ENCODE assay signal across 8 cellular contexts in genomic region chr2:172734711-172735645, GRCh38. TPM values are rescaled to one million over a fixed set of nuclear protein-coding genes. Genes with fewer than 3 reads are reported as not detected.
A peak's percentile ranks its signal among the peaks of the same experiment; 100 is the strongest.
DNase-seq lines count a peak whose midpoint lies in the region; ATAC-seq and TF ChIP-seq lines count a peak whose summit lies in the region.

No MANE protein-coding gene starts in this region.

- no peak for TF ChIP-seq CTCF in AG10803 (conservative IDR thresholded peaks at IDR 0.05; ENCODE audit: low read length)
- TF ChIP-seq CTCF in choroid plexus epithelial cell (conservative IDR thresholded peaks at IDR 0.05; ENCODE audit: low read depth, low read length) = no peak
- TF ChIP-seq CTCF in neural cell (IDR thresholded peaks at IDR 0.05; ENCODE audit: poor library complexity, severe bottlenecking) = no peak

- H3K27me3 ChIP-seq in neural cell (ENCODE audit: insufficient read depth, low read depth, low read length) = peaks cover 35% of the 10 kb centered on the region

- no peaks in the 10 kb centered on the region for H3K36me3 ChIP-seq in neural cell (ENCODE audit: insufficient read depth, low read length)

- no peaks in the 10 kb centered on the region for H4K20me1 ChIP-seq in neural cell (ENCODE audit: insufficient read depth)

- H3K27ac ChIP-seq in neural cell (ENCODE audit: low read length) = no peak overlapping the region

- DNase-seq in AG10803 (ENCODE audit: low read depth) (peak; percentile 23), choroid plexus epithelial cell (ENCODE audit: low read depth) (no peak), cerebellar nuclear complex (lab: John Stamatoyannopoulos, UW) (no peak), kidney glomerular epithelial cell (lab: John Stamatoyannopoulos, UW) (no peak)
- DNase-seq in Jurkat, Clone E6-1 (ENCODE audit: low read depth, low spot score) = no peak

- H2AFZ ChIP-seq in neural cell (ENCODE audit: low read depth, low read length) = no peak overlapping the region

- ATAC-seq in GM21825 (IDR thresholded peaks at IDR 0.05; ENCODE audit: unreplicated experiment) = no peak
- ATAC-seq in GM21367 (IDR thresholded peaks at IDR 0.05; ENCODE audit: unreplicated experiment) = no peak

- no peaks in the 10 kb centered on the region for H3F3A ChIP-seq in neural cell (ENCODE audit: insufficient read depth, low read length, poor library complexity, severe bottlenecking)

- TF ChIP-seq EP300 in neural cell (conservative IDR thresholded peaks at IDR 0.05; ENCODE audit: poor library complexity, severe bottlenecking) = no peak

- no peaks in the 10 kb centered on the region for H3K9me3 ChIP-seq in neural cell (ENCODE audit: low read length)

- no peaks in the 10 kb centered on the region for H3K79me2 ChIP-seq in neural cell (replicated peaks; ENCODE audit: insufficient read depth, low read length)

- peak overlapping the region; percentile 63 for H3K9ac ChIP-seq in neural cell (ENCODE audit: low read length)

- H3K4me2 ChIP-seq in neural cell (ENCODE audit: low read length) = no peak overlapping the region

- no peaks in the 10 kb centered on the region for H3K9me2 ChIP-seq in neural cell (ENCODE audit: insufficient read depth, low read length)

- TF ChIP-seq RAD21 in neural cell (conservative IDR thresholded peaks at IDR 0.05) = no peak

- H3K4me3 ChIP-seq in AG10803 (ENCODE audit: low read length) = 0 out of 2 replicates have a peak overlapping the region, but pooled peaks have one; percentile 3
- peak overlapping the region; percentile 31 for H3K4me3 ChIP-seq in Jurkat, Clone E6-1 (ENCODE audit: low read length)
- H3K4me3 ChIP-seq in choroid plexus epithelial cell (ENCODE audit: low read depth, low read length) = peak overlapping the region; percentile 36
- H3K4me3 ChIP-seq in neural cell (ENCODE audit: low read length) = peak overlapping the region; percentile 63

TF ChIP-seq in neural cell, 6 proteins besides CTCF, POLR2A, EP300 and RAD21:
- TF ChIP-seq TAF1 (IDR thresholded peaks at IDR 0.05; ENCODE audit: low read depth) = no peak
- TF ChIP-seq POLR2AphosphoS5 (IDR thresholded peaks at IDR 0.05) = no peak
- no peak for TF ChIP-seq MXI1 (conservative IDR thresholded peaks at IDR 0.05; ENCODE audit: poor library complexity, severe bottlenecking)
- TF ChIP-seq, protein P1, sequence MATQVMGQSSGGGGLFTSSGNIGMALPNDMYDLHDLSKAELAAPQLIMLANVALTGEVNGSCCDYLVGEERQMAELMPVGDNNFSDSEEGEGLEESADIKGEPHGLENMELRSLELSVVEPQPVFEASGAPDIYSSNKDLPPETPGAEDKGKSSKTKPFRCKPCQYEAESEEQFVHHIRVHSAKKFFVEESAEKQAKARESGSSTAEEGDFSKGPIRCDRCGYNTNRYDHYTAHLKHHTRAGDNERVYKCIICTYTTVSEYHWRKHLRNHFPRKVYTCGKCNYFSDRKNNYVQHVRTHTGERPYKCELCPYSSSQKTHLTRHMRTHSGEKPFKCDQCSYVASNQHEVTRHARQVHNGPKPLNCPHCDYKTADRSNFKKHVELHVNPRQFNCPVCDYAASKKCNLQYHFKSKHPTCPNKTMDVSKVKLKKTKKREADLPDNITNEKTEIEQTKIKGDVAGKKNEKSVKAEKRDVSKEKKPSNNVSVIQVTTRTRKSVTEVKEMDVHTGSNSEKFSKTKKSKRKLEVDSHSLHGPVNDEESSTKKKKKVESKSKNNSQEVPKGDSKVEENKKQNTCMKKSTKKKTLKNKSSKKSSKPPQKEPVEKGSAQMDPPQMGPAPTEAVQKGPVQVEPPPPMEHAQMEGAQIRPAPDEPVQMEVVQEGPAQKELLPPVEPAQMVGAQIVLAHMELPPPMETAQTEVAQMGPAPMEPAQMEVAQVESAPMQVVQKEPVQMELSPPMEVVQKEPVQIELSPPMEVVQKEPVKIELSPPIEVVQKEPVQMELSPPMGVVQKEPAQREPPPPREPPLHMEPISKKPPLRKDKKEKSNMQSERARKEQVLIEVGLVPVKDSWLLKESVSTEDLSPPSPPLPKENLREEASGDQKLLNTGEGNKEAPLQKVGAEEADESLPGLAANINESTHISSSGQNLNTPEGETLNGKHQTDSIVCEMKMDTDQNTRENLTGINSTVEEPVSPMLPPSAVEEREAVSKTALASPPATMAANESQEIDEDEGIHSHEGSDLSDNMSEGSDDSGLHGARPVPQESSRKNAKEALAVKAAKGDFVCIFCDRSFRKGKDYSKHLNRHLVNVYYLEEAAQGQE (IDR thresholded peaks at IDR 0.05; ENCODE audit: borderline replicate concordance) = no peak
- no peak for TF ChIP-seq SMC3 (conservative IDR thresholded peaks at IDR 0.05; ENCODE audit: poor library complexity)
- no peak for TF ChIP-seq EZH2 (IDR thresholded peaks at IDR 0.05; ENCODE audit: borderline replicate concordance, insufficient read depth, low read length, poor library complexity, severe bottlenecking)
TF ChIP-seq in neural cell: peak in this region for 0.

RNA-seq across cellular contexts. Expression of gene RAPGEF4, which starts 0.7 kb away (rescaled TPM):
- 5.4 TPM for polyA plus RNA-seq in Jurkat, Clone E6-1 (2012; ENCODE audit: insufficient read depth, insufficient read length)
- polyA plus RNA-seq in neural cell = 10.0 and 10.4 TPM in 2 replicates
- 16.7 and 19.0 TPM in 2 replicates for polyA minus RNA-seq in neural cell

Comparison
In these comparisons a context has a peak if more than half of its experiments do, and no peak if none do; other contexts are left out.
1. H3K4me3 ChIP-seq: peak in every context shown above with its lines; median percentile 63 in neural cell; 36 in choroid plexus epithelial cell; 31 in Jurkat, Clone E6-1; 3 in AG10803.